In the genomic region with DNA sequence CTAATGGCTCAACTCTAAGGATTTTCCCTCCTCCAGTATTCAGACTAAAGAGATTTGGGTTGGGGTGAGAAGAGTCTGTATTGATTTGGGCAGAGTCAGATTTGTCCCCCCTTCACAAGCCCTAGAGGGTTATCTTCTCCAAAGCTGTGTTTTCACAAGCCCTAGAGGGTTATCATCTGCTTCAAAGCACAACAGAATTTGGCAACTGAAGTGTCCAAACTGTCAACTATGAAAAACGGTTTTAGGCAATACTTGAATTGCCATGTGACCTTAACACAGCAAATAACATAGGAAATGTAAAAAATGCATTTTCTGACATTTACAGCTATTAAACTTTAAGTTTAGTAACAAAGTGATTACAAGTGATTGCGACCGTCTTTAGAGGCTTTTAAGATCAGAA, we compare ENCODE assay signal across 1 cellular context.
TF ChIP-seq lines count a peak whose summit lies in the region.

No MANE protein-coding gene starts in this region.

TF ChIP-seq in K562, 482 proteins besides CTCF, POLR2A, EP300 and RAD21 (continued from another document and continues in another):
- TF ChIP-seq, protein P1, sequence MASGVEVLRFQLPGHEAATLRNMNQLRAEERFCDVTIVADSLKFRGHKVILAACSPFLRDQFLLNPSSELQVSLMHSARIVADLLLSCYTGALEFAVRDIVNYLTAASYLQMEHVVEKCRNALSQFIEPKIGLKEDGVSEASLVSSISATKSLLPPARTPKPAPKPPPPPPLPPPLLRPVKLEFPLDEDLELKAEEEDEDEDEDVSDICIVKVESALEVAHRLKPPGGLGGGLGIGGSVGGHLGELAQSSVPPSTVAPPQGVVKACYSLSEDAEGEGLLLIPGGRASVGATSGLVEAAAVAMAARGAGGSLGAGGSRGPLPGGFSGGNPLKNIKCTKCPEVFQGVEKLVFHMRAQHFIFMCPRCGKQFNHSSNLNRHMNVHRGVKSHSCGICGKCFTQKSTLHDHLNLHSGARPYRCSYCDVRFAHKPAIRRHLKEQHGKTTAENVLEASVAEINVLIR (CRISPR knock-in tag; IDR thresholded peaks at IDR 0.05), result no peak
- TF ChIP-seq KDM2B (CRISPR knock-in tag; IDR thresholded peaks at IDR 0.05) (no peak), SRSF3 (IDR thresholded peaks at IDR 0.05; ENCODE audit: insufficient read depth, low read length) (no peak), TFAM (CRISPR knock-in tag; conservative IDR thresholded peaks at IDR 0.05) (no peak), OTX1 (CRISPR knock-in tag; IDR thresholded peaks at IDR 0.05) (no peak), PRMT5 (CRISPR knock-in tag; IDR thresholded peaks at IDR 0.05) (no peak), HNRNPH1 (optimal IDR thresholded peaks at IDR 0.05; ENCODE audit: low read depth, low read length) (no peak), ZBED1 (IDR thresholded peaks at IDR 0.05) (no peak), FOXA3 (CRISPR knock-in tag; conservative IDR thresholded peaks at IDR 0.05 in 1 of 2, IDR thresholded peaks at IDR 0.05 in 1 of 2) (0 out of 4 replicates have a peak, but pooled peaks of 1 of the 2 experiments have one; percentile 24), LEF1 (IDR thresholded peaks at IDR 0.05) (no peak), FOXJ2 (tag; IDR thresholded peaks at IDR 0.05) (0 out of 2 replicates have a peak, but pooled peaks have one; percentile 49), PURB (CRISPR knock-in tag; IDR thresholded peaks at IDR 0.05; ENCODE audit: low read depth) (no peak), SMARCA4 (IDR thresholded peaks at IDR 0.05) (peak; percentile 59), HMG20A (CRISPR knock-in tag; conservative IDR thresholded peaks at IDR 0.05) (no peak), FOSL1 (tag; conservative IDR thresholded peaks at IDR 0.05) (0 out of 2 replicates have a peak, but pooled peaks have one; percentile 12), BRD4 (IDR thresholded peaks at IDR 0.05) (no peak), JUN (IDR thresholded peaks at IDR 0.05; ENCODE audit: borderline replicate concordance, low read depth, low read length) (no peak), JUN (CRISPR knock-in tag; IDR thresholded peaks at IDR 0.05; ENCODE audit: borderline replicate concordance) (no peak), CEBPB (tag; IDR thresholded peaks at IDR 0.05) (peak; percentile 80), ZFPM2 (CRISPR knock-in tag; IDR thresholded peaks at IDR 0.05) (no peak), RBM15 (IDR thresholded peaks at IDR 0.05; ENCODE audit: insufficient read depth, low read length) (no peak), TEAD4 (IDR thresholded peaks at IDR 0.05; ENCODE audit: low read length) (peak; percentile 52), TEAD4 (CRISPR knock-in tag; IDR thresholded peaks at IDR 0.05; ENCODE audit: borderline replicate concordance) (no peak), MEIS2 (IDR thresholded peaks at IDR 0.05; ENCODE audit: partially characterized antibody) (peak; percentile 96), ZNF431 (CRISPR knock-in tag; IDR thresholded peaks at IDR 0.05) (no peak), KLF1 (tag; IDR thresholded peaks at IDR 0.05) (no peak), PHF21A (IDR thresholded peaks at IDR 0.05; ENCODE audit: borderline replicate concordance, low read depth) (no peak), POLR2H (tag; IDR thresholded peaks at IDR 0.05; ENCODE audit: low read depth) (no peak), MYC (IDR thresholded peaks at IDR 0.05; ENCODE audit: low read depth, low read length) (0 out of 2 replicates have a peak, but pooled peaks have one; percentile 43), MYC (CRISPR knock-in tag; IDR thresholded peaks at IDR 0.05; ENCODE audit: borderline replicate concordance, low read depth) (no peak), JUNB (CRISPR knock-in tag; conservative IDR thresholded peaks at IDR 0.05) (no peak), SMAD1 (IDR thresholded peaks at IDR 0.05; ENCODE audit: low read depth, low read length, partially characterized antibody) (no peak), FOXM1 (IDR thresholded peaks at IDR 0.05; ENCODE audit: low read depth) (peak; percentile 83), FOXM1 (CRISPR knock-in tag; IDR thresholded peaks at IDR 0.05; ENCODE audit: low read depth) (no peak), ZNF311 (CRISPR knock-in tag; IDR thresholded peaks at IDR 0.05) (no peak), SLC30A9 (CRISPR knock-in tag; IDR thresholded peaks at IDR 0.05) (no peak), TCF3 (CRISPR knock-in tag; IDR thresholded peaks at IDR 0.05) (peak; percentile 59), STAT5A (IDR thresholded peaks at IDR 0.05; ENCODE audit: borderline replicate concordance, low read length) (no peak), RCOR1 (IDR thresholded peaks at IDR 0.05; ENCODE audit: borderline replicate concordance in 1 of 2, low read depth in 2 of 2, low read length in 2 of 2) (peak; percentile 67 to 91; a peak in 3 of 4 replicates), BMI1 (IDR thresholded peaks at IDR 0.05; ENCODE audit: low read length) (no peak)
- TF ChIP-seq, protein P2, sequence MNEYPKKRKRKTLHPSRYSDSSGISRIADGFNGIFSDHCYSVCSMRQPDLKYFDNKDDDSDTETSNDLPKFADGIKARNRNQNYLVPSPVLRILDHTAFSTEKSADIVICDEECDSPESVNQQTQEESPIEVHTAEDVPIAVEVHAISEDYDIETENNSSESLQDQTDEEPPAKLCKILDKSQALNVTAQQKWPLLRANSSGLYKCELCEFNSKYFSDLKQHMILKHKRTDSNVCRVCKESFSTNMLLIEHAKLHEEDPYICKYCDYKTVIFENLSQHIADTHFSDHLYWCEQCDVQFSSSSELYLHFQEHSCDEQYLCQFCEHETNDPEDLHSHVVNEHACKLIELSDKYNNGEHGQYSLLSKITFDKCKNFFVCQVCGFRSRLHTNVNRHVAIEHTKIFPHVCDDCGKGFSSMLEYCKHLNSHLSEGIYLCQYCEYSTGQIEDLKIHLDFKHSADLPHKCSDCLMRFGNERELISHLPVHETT (CRISPR knock-in tag; conservative IDR thresholded peaks at IDR 0.05 in 1 of 2, IDR thresholded peaks at IDR 0.05 in 1 of 2), result no peak
- TF ChIP-seq, protein P3, sequence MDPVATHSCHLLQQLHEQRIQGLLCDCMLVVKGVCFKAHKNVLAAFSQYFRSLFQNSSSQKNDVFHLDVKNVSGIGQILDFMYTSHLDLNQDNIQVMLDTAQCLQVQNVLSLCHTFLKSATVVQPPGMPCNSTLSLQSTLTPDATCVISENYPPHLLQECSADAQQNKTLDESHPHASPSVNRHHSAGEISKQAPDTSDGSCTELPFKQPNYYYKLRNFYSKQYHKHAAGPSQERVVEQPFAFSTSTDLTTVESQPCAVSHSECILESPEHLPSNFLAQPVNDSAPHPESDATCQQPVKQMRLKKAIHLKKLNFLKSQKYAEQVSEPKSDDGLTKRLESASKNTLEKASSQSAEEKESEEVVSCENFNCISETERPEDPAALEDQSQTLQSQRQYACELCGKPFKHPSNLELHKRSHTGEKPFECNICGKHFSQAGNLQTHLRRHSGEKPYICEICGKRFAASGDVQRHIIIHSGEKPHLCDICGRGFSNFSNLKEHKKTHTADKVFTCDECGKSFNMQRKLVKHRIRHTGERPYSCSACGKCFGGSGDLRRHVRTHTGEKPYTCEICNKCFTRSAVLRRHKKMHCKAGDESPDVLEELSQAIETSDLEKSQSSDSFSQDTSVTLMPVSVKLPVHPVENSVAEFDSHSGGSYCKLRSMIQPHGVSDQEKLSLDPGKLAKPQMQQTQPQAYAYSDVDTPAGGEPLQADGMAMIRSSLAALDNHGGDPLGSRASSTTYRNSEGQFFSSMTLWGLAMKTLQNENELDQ (CRISPR knock-in tag; IDR thresholded peaks at IDR 0.05; ENCODE audit: borderline replicate concordance), result no peak
- TF ChIP-seq, protein P4, sequence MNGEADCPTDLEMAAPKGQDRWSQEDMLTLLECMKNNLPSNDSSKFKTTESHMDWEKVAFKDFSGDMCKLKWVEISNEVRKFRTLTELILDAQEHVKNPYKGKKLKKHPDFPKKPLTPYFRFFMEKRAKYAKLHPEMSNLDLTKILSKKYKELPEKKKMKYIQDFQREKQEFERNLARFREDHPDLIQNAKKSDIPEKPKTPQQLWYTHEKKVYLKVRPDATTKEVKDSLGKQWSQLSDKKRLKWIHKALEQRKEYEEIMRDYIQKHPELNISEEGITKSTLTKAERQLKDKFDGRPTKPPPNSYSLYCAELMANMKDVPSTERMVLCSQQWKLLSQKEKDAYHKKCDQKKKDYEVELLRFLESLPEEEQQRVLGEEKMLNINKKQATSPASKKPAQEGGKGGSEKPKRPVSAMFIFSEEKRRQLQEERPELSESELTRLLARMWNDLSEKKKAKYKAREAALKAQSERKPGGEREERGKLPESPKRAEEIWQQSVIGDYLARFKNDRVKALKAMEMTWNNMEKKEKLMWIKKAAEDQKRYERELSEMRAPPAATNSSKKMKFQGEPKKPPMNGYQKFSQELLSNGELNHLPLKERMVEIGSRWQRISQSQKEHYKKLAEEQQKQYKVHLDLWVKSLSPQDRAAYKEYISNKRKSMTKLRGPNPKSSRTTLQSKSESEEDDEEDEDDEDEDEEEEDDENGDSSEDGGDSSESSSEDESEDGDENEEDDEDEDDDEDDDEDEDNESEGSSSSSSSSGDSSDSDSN (IDR thresholded peaks at IDR 0.05; ENCODE audit: borderline replicate concordance in 1 of 2, low read depth in 2 of 2, low read length in 2 of 2), result no peak
- TF ChIP-seq, protein P5, sequence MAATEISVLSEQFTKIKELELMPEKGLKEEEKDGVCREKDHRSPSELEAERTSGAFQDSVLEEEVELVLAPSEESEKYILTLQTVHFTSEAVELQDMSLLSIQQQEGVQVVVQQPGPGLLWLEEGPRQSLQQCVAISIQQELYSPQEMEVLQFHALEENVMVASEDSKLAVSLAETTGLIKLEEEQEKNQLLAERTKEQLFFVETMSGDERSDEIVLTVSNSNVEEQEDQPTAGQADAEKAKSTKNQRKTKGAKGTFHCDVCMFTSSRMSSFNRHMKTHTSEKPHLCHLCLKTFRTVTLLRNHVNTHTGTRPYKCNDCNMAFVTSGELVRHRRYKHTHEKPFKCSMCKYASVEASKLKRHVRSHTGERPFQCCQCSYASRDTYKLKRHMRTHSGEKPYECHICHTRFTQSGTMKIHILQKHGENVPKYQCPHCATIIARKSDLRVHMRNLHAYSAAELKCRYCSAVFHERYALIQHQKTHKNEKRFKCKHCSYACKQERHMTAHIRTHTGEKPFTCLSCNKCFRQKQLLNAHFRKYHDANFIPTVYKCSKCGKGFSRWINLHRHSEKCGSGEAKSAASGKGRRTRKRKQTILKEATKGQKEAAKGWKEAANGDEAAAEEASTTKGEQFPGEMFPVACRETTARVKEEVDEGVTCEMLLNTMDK (IDR thresholded peaks at IDR 0.05; ENCODE audit: borderline replicate concordance, insufficient read depth, low read depth, low read length, poor library complexity, severe bottlenecking), result no peak
- TF ChIP-seq, protein P6, sequence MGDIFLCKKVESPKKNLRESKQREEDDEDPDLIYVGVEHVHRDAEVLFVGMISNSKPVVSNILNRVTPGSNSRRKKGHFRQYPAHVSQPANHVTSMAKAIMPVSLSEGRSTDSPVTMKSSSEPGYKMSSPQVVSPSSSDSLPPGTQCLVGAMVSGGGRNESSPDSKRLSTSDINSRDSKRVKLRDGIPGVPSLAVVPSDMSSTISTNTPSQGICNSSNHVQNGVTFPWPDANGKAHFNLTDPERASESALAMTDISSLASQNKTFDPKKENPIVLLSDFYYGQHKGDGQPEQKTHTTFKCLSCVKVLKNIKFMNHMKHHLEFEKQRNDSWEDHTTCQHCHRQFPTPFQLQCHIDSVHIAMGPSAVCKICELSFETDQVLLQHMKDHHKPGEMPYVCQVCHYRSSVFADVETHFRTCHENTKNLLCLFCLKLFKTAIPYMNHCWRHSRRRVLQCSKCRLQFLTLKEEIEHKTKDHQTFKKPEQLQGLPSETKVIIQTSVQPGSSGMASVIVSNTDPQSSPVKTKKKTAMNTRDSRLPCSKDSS (IDR thresholded peaks at IDR 0.05; ENCODE audit: low read depth, partially characterized antibody), result no peak
- TF ChIP-seq, protein P7, sequence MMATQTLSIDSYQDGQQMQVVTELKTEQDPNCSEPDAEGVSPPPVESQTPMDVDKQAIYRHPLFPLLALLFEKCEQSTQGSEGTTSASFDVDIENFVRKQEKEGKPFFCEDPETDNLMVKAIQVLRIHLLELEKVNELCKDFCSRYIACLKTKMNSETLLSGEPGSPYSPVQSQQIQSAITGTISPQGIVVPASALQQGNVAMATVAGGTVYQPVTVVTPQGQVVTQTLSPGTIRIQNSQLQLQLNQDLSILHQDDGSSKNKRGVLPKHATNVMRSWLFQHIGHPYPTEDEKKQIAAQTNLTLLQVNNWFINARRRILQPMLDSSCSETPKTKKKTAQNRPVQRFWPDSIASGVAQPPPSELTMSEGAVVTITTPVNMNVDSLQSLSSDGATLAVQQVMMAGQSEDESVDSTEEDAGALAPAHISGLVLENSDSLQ (IDR thresholded peaks at IDR 0.05), result peak; percentile 57
- TF ChIP-seq, protein P8, sequence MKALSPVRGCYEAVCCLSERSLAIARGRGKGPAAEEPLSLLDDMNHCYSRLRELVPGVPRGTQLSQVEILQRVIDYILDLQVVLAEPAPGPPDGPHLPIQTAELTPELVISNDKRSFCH (CRISPR knock-in tag; IDR thresholded peaks at IDR 0.05), result no peak
- TF ChIP-seq, protein P8 (tag; IDR thresholded peaks at IDR 0.05), result no peak
- TF ChIP-seq, protein P9, sequence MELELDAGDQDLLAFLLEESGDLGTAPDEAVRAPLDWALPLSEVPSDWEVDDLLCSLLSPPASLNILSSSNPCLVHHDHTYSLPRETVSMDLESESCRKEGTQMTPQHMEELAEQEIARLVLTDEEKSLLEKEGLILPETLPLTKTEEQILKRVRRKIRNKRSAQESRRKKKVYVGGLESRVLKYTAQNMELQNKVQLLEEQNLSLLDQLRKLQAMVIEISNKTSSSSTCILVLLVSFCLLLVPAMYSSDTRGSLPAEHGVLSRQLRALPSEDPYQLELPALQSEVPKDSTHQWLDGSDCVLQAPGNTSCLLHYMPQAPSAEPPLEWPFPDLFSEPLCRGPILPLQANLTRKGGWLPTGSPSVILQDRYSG (tag; conservative IDR thresholded peaks at IDR 0.05; ENCODE audit: low read depth), result no peak
- TF ChIP-seq, protein P10, sequence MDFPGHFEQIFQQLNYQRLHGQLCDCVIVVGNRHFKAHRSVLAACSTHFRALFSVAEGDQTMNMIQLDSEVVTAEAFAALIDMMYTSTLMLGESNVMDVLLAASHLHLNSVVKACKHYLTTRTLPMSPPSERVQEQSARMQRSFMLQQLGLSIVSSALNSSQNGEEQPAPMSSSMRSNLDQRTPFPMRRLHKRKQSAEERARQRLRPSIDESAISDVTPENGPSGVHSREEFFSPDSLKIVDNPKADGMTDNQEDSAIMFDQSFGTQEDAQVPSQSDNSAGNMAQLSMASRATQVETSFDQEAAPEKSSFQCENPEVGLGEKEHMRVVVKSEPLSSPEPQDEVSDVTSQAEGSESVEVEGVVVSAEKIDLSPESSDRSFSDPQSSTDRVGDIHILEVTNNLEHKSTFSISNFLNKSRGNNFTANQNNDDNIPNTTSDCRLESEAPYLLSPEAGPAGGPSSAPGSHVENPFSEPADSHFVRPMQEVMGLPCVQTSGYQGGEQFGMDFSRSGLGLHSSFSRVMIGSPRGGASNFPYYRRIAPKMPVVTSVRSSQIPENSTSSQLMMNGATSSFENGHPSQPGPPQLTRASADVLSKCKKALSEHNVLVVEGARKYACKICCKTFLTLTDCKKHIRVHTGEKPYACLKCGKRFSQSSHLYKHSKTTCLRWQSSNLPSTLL (IDR thresholded peaks at IDR 0.05), result no peak
- TF ChIP-seq, protein P11, sequence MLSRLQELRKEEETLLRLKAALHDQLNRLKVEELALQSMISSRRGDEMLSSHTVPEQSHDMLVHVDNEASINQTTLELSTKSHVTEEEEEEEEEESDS (CRISPR knock-in tag; IDR thresholded peaks at IDR 0.05), result no peak
